ENCODE assay signal across 26 cellular contexts in the genomic region with DNA sequence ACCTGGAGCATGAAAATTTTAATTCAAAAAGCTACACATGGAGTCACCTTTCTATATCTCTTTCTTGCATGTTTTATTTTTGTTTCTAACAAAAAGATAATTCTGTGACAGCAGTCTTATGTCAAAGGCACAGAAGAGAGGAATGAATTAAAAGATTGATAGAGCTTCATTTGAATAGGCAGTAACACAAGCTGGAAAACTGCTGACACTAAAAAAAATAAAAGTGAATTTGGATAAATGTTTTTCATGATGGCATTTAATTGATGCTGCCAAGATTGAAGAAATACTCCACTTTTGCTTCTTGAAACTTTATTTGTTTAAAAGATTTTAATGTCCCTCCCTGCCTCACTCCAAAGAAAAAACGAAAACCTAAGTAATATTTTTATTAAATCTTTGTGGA.
"Had no signal": no experiment of that assay in that cellular context is flagged by ENCODE, and none has a peak within 500 bp of the region (broad histone marks: within the 10 kb centered on the region; RNA-seq: fewer than 3 reads in every experiment).

No MANE protein-coding gene starts in this region.

- H3K4me1 ChIP-seq: left ventricle myocardium inferior, right atrium auricular region, stomach, testis, thyroid gland, upper lobe of right lung had no signal

- H3K27ac ChIP-seq: left ventricle myocardium inferior, ovary, right atrium auricular region, skin epidermis, stomach, testis, thyroid gland, upper lobe of right lung had no signal

- DNase-seq: hypothalamus; immature natural killer cell; kidney; left ventricle myocardium inferior; mesendoderm; naive B cell; natural killer cell; nephron progenitor cell; ovary; stimulated activated CD4-positive, alpha-beta T cell treated with anti-CD3 and anti-CD28 coated beads, Interleukin-12 subunit alpha, Interleukin-12 subunit beta, amount 100 ng/mL, for 4 hours; stimulated activated CD4-positive, alpha-beta T cell treated with anti-CD3 and anti-CD28 coated beads, Interleukin-15, amount 100 ng/mL, for 24 hours; stimulated activated CD4-positive, alpha-beta T cell treated with anti-CD3 and anti-CD28 coated beads, Interleukin-2, amount 100 ng/mL, for 24 hours; stimulated activated CD4-positive, alpha-beta T cell treated with anti-CD3 and anti-CD28 coated beads, Interleukin-4, amount 100 ng/mL, for 1 hour; stimulated activated naive B cell treated with anti-CD40 and anti-IgM and Interleukin-4, amounts not matched to agents 10 μg/mL and 1 μg/mL and 100 μg/mL, for 72 hours; stimulated activated naive CD8-positive, alpha-beta T cell treated with anti-CD3 and anti-CD28 coated beads, Interleukin-15, Interleukin-2, amounts not matched to agents 100 U/mL and 50 U/mL, for 24 hours; stomach; testis; thyroid gland; trophoblast cell; upper lobe of right lung had no signal

- H3K4me3 ChIP-seq: left ventricle myocardium inferior, lung, ovary, right atrium auricular region, skin epidermis, stomach, testis, thyroid gland, upper lobe of right lung had no signal

- FAIRE-seq: islet of Langerhans, kidney, urothelium cell line had no signal

- H3K9me3 ChIP-seq: left ventricle myocardium inferior, ovary, right atrium auricular region, stomach, testis, thyroid gland, upper lobe of right lung had no signal

- ATAC-seq: natural killer cell; sciatic nerve; stimulated activated naive B cell treated with anti-CD40 and anti-IgM and Interleukin-4, amounts not matched to agents 10 μg/mL and 1 μg/mL and 100 μg/mL, for 72 hours; stimulated activated naive CD8-positive, alpha-beta T cell treated with anti-CD3 and anti-CD28 coated beads, Interleukin-15, Interleukin-2, amounts not matched to agents 100 U/mL and 50 U/mL, for 24 hours; upper lobe of right lung had no signal

- H3K27me3 ChIP-seq: ovary, right atrium auricular region, stomach, testis, thyroid gland, upper lobe of right lung had no signal

- H3K36me3 ChIP-seq: left ventricle myocardium inferior, ovary, right atrium auricular region, stomach, thyroid gland, upper lobe of right lung had no signal
